ENCODE assay signal across 20 cellular contexts in genomic region chr2:191078165-191078867, GRCh38.
DNase-seq lines count a peak whose midpoint lies in the region; ATAC-seq, FAIRE-seq and TF ChIP-seq lines count a peak whose summit lies in the region.
"Had no signal": no experiment of that assay in that cellular context is flagged by ENCODE, and none has a peak within 500 bp of the region (broad histone marks: within the 10 kb centered on the region; RNA-seq: fewer than 3 reads in every experiment).

No MANE protein-coding gene starts in this region.

- no peak for TF ChIP-seq RAD21 in GM12878 (IDR thresholded peaks at IDR 0.05; ENCODE audit: insufficient read depth, low read depth, low read length)

- H3K79me2 ChIP-seq in Loucy (ENCODE audit: insufficient read depth, low read length) (no peaks in the 10 kb centered on the region), GM12878 (ENCODE audit: control insufficient read depth, insufficient read depth, low read length) (no peaks in the 10 kb centered on the region)

- H3K9me2 ChIP-seq in Loucy (replicated peaks; ENCODE audit: low read depth, low read length): no peaks in the 10 kb centered on the region

- peak overlapping the region; percentile 5; the same call in 1 of the 2 replicates for H2AFZ ChIP-seq in Loucy (ENCODE audit: low read length)
- no peak overlapping the region for H2AFZ ChIP-seq in GM12878 (ENCODE audit: control insufficient read depth, low read depth, low read length)

- TF ChIP-seq EP300 in GM12878 (IDR thresholded peaks at IDR 0.05; ENCODE audit: borderline replicate concordance in 1 of 2, control insufficient read depth in 1 of 2, low read depth in 2 of 2, low read length in 2 of 2): no peak

- WGBS in GM12878 (ENCODE audit: insufficient coverage, insufficient replicate concordance, low lambda C conversion rate, missing lambda C conversion rate): 48% methylated on average over 3 of the region's 3 CpGs
- WGBS in right cardiac atrium: 60% methylated on average over 3 of the region's 3 CpGs

- H3K27me3 ChIP-seq in Loucy (ENCODE audit: insufficient read depth, low read length, poor library complexity, severe bottlenecking): no peaks in the 10 kb centered on the region
- H3K27me3 ChIP-seq in GM12878 (replicated peaks in 1 of 2; ENCODE audit: control insufficient read depth in 2 of 2, insufficient read depth in 2 of 2, low read length in 1 of 2): no peaks in the 10 kb centered on the region
- H3K27me3 ChIP-seq in right cardiac atrium (ENCODE audit: control insufficient read depth, insufficient read depth): no peaks in the 10 kb centered on the region

- in situ Hi-C loops in GM12878 (cut with MboI): no loop called here

- H3K4me3 ChIP-seq in Loucy (ENCODE audit: low read length, poor library complexity, severe bottlenecking) (no peak overlapping the region), GM12878 (no peak overlapping the region), right cardiac atrium (ENCODE audit: low read length) (no peak overlapping the region)
- H3K4me3 ChIP-seq: K562 had no signal

- H3K9me3 Mint-ChIP-seq in activated naive CD4-positive, alpha-beta T cell treated with anti-CD3 and anti-CD28 coated beads, Interleukin-2, amount 10 ng/mL, durations not matched to agents 7 days and 5 days: peaks cover 10% of the 10 kb centered on the region
- H3K9me3 Mint-ChIP-seq in stimulated activated naive CD8-positive, alpha-beta T cell treated with anti-CD3 and anti-CD28 coated beads, Interleukin-15, Interleukin-2, amounts not matched to agents 100 ng/mL and 50 ng/mL, for 24 hours: peaks cover 10% of the 10 kb centered on the region
- H3K9me3 Mint-ChIP-seq: type B pancreatic cell had no signal

- no TSS peak for BruUV-seq in GM12878 (replicated peaks; lab: Mats Ljungman, UMichigan)

- H3K4me1 ChIP-seq in Loucy (ENCODE audit: insufficient read depth, low read length, poor library complexity, severe bottlenecking): peaks cover 12% of the 10 kb centered on the region
- H3K4me1 ChIP-seq in GM12878 (ENCODE audit: control insufficient read depth, insufficient read depth, low read length): no peaks in the 10 kb centered on the region
- no peaks in the 10 kb centered on the region for H3K4me1 ChIP-seq in right cardiac atrium (ENCODE audit: control insufficient read depth, insufficient read depth, low read length)

- CTCF ChIA-PET in activated naive CD4-positive, alpha-beta T cell treated with anti-CD3 and anti-CD28 coated beads, Interleukin-2, amount 10 ng/mL, durations not matched to agents 7 days and 5 days (lab: Charles Lee): interaction anchor here (0.7 to 1.5 kb wide), 2 partner anchors 26 to 77 kb away, joined by 3 to 4 read pairs; no protein-coding TSS in a partner anchor
- CTCF ChIA-PET in GM12878 (lab: Yijun Ruan, JAX): interaction anchor here (0.6 to 1.8 kb wide), 4 partner anchors 8 to 1793 kb away, joined by 3 to 5 read pairs (median 4); no protein-coding TSS in a partner anchor

- intact Hi-C loops in GM12878 (cut with micrococcal nuclease; ENCODE audit: unreplicated experiment): no loop called here
- intact Hi-C loops in right cardiac atrium (cut with DNase I): no loop called here

- no peak for TF ChIP-seq POLR2A in GM12878 (IDR thresholded peaks at IDR 0.05; ENCODE audit: low read depth, low read length)

- H3K4me1 Mint-ChIP-seq in activated naive CD4-positive, alpha-beta T cell treated with anti-CD3 and anti-CD28 coated beads, Interleukin-2, amount 10 ng/mL, durations not matched to agents 7 days and 5 days: peaks cover 41% of the 10 kb centered on the region
- peaks cover 62% of the 10 kb centered on the region for H3K4me1 Mint-ChIP-seq in stimulated activated naive CD8-positive, alpha-beta T cell treated with anti-CD3 and anti-CD28 coated beads, Interleukin-15, Interleukin-2, amounts not matched to agents 100 ng/mL and 50 ng/mL, for 24 hours (ENCODE audit: low read depth)

- H3K4me2 ChIP-seq in Loucy (ENCODE audit: low read depth, low read length, poor library complexity, severe bottlenecking) (peak overlapping the region; percentile 29), GM12878 (ENCODE audit: control insufficient read depth, insufficient read depth) (peak overlapping the region; percentile 7; the same call in 1 of the 2 replicates)

- peaks cover 69% of the 10 kb centered on the region for H3K36me3 Mint-ChIP-seq in activated naive CD4-positive, alpha-beta T cell treated with anti-CD3 and anti-CD28 coated beads, Interleukin-2, amount 10 ng/mL, durations not matched to agents 7 days and 5 days
- H3K36me3 Mint-ChIP-seq in stimulated activated naive CD8-positive, alpha-beta T cell treated with anti-CD3 and anti-CD28 coated beads, Interleukin-15, Interleukin-2, amounts not matched to agents 100 ng/mL and 50 ng/mL, for 24 hours (ENCODE audit: low read depth): peaks cover 70% of the 10 kb centered on the region
- H3K36me3 Mint-ChIP-seq: type B pancreatic cell had no signal

- SMC1A ChIA-PET in GM12878 (lab: Charles Lee; ENCODE audit: uncharacterized antibody, unreplicated experiment): interaction anchor here (1.0 kb wide), 1 partner anchor 77 kb away, joined by 3 read pairs; no protein-coding TSS in a partner anchor

- no peak for DNase-seq in activated naive CD4-positive, alpha-beta T cell treated with anti-CD3 and anti-CD28 coated beads, Interleukin-2, amount 10 ng/mL, durations not matched to agents 7 days and 5 days
- DNase-seq in activated naive CD4-positive, alpha-beta T cell treated with Interleukin-2 at 50 U/mL for 16 hours: no peak
- DNase-seq in GM12878 (ENCODE audit: low read depth, low spot score) (no peak), HTR-8/SVneo (ENCODE audit: insufficient read length, low spot score) (no peak), right cardiac atrium (no peak)
- DNase-seq: anterior cingulate cortex; midbrain; NCI-H1092 treated with DMSO at 0.1 percent for 48 hours; NCI-H226; occipital lobe; SIG-M5; stimulated activated CD4-positive, alpha-beta T cell treated with anti-CD3 and anti-CD28 coated beads, Interleukin-4, amount 100 ng/mL, for 24 hours had no signal

- H3F3A ChIP-seq in Loucy (ENCODE audit: low read depth): no peaks in the 10 kb centered on the region

- no peaks in the 10 kb centered on the region for H3K27me3 Mint-ChIP-seq in activated naive CD4-positive, alpha-beta T cell treated with anti-CD3 and anti-CD28 coated beads, Interleukin-2, amount 10 ng/mL, durations not matched to agents 7 days and 5 days
- no peaks in the 10 kb centered on the region for H3K27me3 Mint-ChIP-seq in stimulated activated naive CD8-positive, alpha-beta T cell treated with anti-CD3 and anti-CD28 coated beads, Interleukin-15, Interleukin-2, amounts not matched to agents 100 ng/mL and 50 ng/mL, for 24 hours
- H3K27me3 Mint-ChIP-seq: type B pancreatic cell had no signal

- FAIRE-seq in GM12878 (lab: Jason Lieb, UNC) (no peak), HTR-8/SVneo (lab: Jason Lieb, UNC) (no peak)
- FAIRE-seq: colon, GM19239, islet of Langerhans, K562 had no signal

- H3K27ac Mint-ChIP-seq in activated naive CD4-positive, alpha-beta T cell treated with anti-CD3 and anti-CD28 coated beads, Interleukin-2, amount 10 ng/mL, durations not matched to agents 7 days and 5 days: peak overlapping the region; percentile 39
- peak overlapping the region; percentile 96 for H3K27ac Mint-ChIP-seq in stimulated activated naive CD8-positive, alpha-beta T cell treated with anti-CD3 and anti-CD28 coated beads, Interleukin-15, Interleukin-2, amounts not matched to agents 100 ng/mL and 50 ng/mL, for 24 hours
- H3K27ac Mint-ChIP-seq: type B pancreatic cell had no signal

- peak overlapping the region; percentile 53 for H3K4me3 Mint-ChIP-seq in activated naive CD4-positive, alpha-beta T cell treated with anti-CD3 and anti-CD28 coated beads, Interleukin-2, amount 10 ng/mL, durations not matched to agents 7 days and 5 days
- peak overlapping the region; percentile 80 for H3K4me3 Mint-ChIP-seq in stimulated activated naive CD8-positive, alpha-beta T cell treated with anti-CD3 and anti-CD28 coated beads, Interleukin-15, Interleukin-2, amounts not matched to agents 100 ng/mL and 50 ng/mL, for 24 hours
- H3K4me3 Mint-ChIP-seq: type B pancreatic cell had no signal

- POLR2A ChIA-PET in GM12878 (lab: Charles Lee): interaction anchor here (0.6 kb wide), 1 partner anchor 9 kb away, joined by 3 read pairs; no protein-coding TSS in a partner anchor

- peak; percentile 79 for ATAC-seq in GM12878
- ATAC-seq in right cardiac atrium: no peak
- no peak for ATAC-seq in GM19023 (IDR thresholded peaks at IDR 0.05; ENCODE audit: unreplicated experiment)
- ATAC-seq: K562 had no signal

- H4K20me1 ChIP-seq in Loucy (ENCODE audit: insufficient read depth, low read length, poor library complexity, severe bottlenecking): no peaks in the 10 kb centered on the region
- no peaks in the 10 kb centered on the region for H4K20me1 ChIP-seq in GM12878 (ENCODE audit: control insufficient read depth, insufficient read depth)

- H3K36me3 ChIP-seq in Loucy (ENCODE audit: insufficient read depth, low read length) (no peaks in the 10 kb centered on the region; the same call in 1 of the 2 replicates), GM12878 (ENCODE audit: control insufficient read depth in 2 of 2, insufficient read depth in 2 of 2, low read length in 1 of 2) (no peaks in the 10 kb centered on the region)

- RAD21 ChIA-PET in GM12878 (lab: Charles Lee; ENCODE audit: unreplicated experiment): interaction anchor here (1.0 kb wide), 1 partner anchor 77 kb away, joined by 4 read pairs; no protein-coding TSS in a partner anchor

- TF ChIP-seq CTCF in Loucy (conservative IDR thresholded peaks at IDR 0.05; ENCODE audit: low read length) (no peak), GM12878 (IDR thresholded peaks at IDR 0.05 in 2 of 3, conservative IDR thresholded peaks at IDR 0.05 in 1 of 3; ENCODE audit: control insufficient read depth in 2 of 3, extremely low read depth in 1 of 3, insufficient read depth in 1 of 3, low read depth in 3 of 3, low read length in 3 of 3) (no peak)

- H3K9ac ChIP-seq in Loucy (ENCODE audit: low read depth, low read length, poor library complexity, severe bottlenecking) (no peak overlapping the region), GM12878 (ENCODE audit: control insufficient read depth, insufficient read depth, low read length) (no peak overlapping the region)

- H3K9me3 ChIP-seq in Loucy (ENCODE audit: insufficient read depth, low read depth, low read length): no peaks in the 10 kb centered on the region
- no peaks in the 10 kb centered on the region for H3K9me3 ChIP-seq in GM12878 (replicated peaks; ENCODE audit: control insufficient read depth, insufficient read depth, low read length)
- no peaks in the 10 kb centered on the region for H3K9me3 ChIP-seq in right cardiac atrium (ENCODE audit: control insufficient read depth, low read length)

- H3K27ac ChIP-seq in GM12878 (ENCODE audit: control insufficient read depth, insufficient read depth): no peak overlapping the region
- no peak overlapping the region for H3K27ac ChIP-seq in right cardiac atrium (ENCODE audit: low read length)

TF ChIP-seq in GM12878, 131 proteins besides CTCF, POLR2A, EP300 and RAD21:
- TF ChIP-seq GATAD2B (conservative IDR thresholded peaks at IDR 0.05; ENCODE audit: low read depth): no peak
- TF ChIP-seq ZNF274 (IDR thresholded peaks at IDR 0.05; ENCODE audit: insufficient read depth, insufficient read length): no peak
- no peak for TF ChIP-seq BACH1 (IDR thresholded peaks at IDR 0.05; ENCODE audit: borderline replicate concordance)
TF ChIP-seq in GM12878: peak in this region for 0.
